Comparison of ENCODE assay signal across 17 cellular contexts in genomic region chr22:47064016-47064415, GRCh38.
"Had no signal": no experiment of that assay in that cellular context is flagged by ENCODE, and none has a peak within 500 bp of the region (broad histone marks: within the 10 kb centered on the region; RNA-seq: fewer than 3 reads in every experiment).

No MANE protein-coding gene starts in this region.

- DNase-seq: activated CD4-positive, alpha-beta T cell treated with anti-CD3 and anti-CD28 coated beads, Interleukin-2, amount 50 U/mL, for 4 hours; activated T-cell treated with anti-CD3 and anti-CD28 coated beads, Interleukin-2, amount 50 U/mL, for 1 hour; adrenal gland; kidney glomerular epithelial cell; lower lobe of right lung; midbrain; stimulated activated CD4-positive, alpha-beta T cell treated with anti-CD3 and anti-CD28 coated beads, Interleukin-15, amount 100 ng/mL, for 24 hours; stimulated activated CD4-positive, alpha-beta T cell treated with anti-CD3 and anti-CD28 coated beads, Interleukin-4, amount 100 ng/mL, for 1 hour; stimulated activated naive B cell treated with anti-CD40 and anti-IgM and Interleukin-4, amounts not matched to agents 10 μg/mL and 1 μg/mL and 100 μg/mL, for 72 hours had no signal

- H3K4me3 Mint-ChIP-seq: activated naive CD4-positive, alpha-beta T cell treated with anti-CD3 and anti-CD28 coated beads, Interleukin-2, amount 50 U/mL, for 24 hours; neural crest cell; stimulated activated naive B cell treated with anti-CD40 and anti-IgM and Interleukin-4, amounts not matched to agents 10 μg/mL and 1 μg/mL and 100 μg/mL, for 72 hours had no signal

- H3K79me2 ChIP-seq: parathyroid adenoma had no signal

- FAIRE-seq: colon had no signal

- H3K9me3 Mint-ChIP-seq: activated naive CD4-positive, alpha-beta T cell treated with anti-CD3 and anti-CD28 coated beads, Interleukin-2, amount 50 U/mL, for 24 hours; activated T-helper 2 cell treated with anti-CD3 and anti-CD28 coated beads, Interferon-gamma antibody, Interleukin-2, Interleukin-4, amounts not matched to agents 10 μg/mL and 5 μg/mL and 100 μg/mL, durations not matched to agents 14 hours and 24 hours and 36 hours; neural crest cell; stimulated activated naive B cell treated with anti-CD40 and anti-IgM and Interleukin-4, amounts not matched to agents 10 μg/mL and 1 μg/mL and 100 μg/mL, for 72 hours had no signal

- H3K27ac Mint-ChIP-seq: activated naive CD4-positive, alpha-beta T cell treated with anti-CD3 and anti-CD28 coated beads, Interleukin-2, amount 50 U/mL, for 24 hours; activated T-helper 2 cell treated with anti-CD3 and anti-CD28 coated beads, Interferon-gamma antibody, Interleukin-2, Interleukin-4, amounts not matched to agents 10 μg/mL and 5 μg/mL and 100 μg/mL, durations not matched to agents 14 hours and 24 hours and 36 hours; stimulated activated naive B cell treated with anti-CD40 and anti-IgM and Interleukin-4, amounts not matched to agents 10 μg/mL and 1 μg/mL and 100 μg/mL, for 72 hours had no signal

- H3K9ac ChIP-seq: parathyroid adenoma had no signal

- H3K4me1 ChIP-seq: adrenal gland, esophagus muscularis mucosa, lower lobe of right lung, parathyroid adenoma, tibial artery had no signal

- ATAC-seq: lower lobe of right lung; stimulated activated naive B cell treated with anti-CD40 and anti-IgM and Interleukin-4, amounts not matched to agents 10 μg/mL and 1 μg/mL and 100 μg/mL, for 72 hours had no signal

- H2AFZ ChIP-seq: parathyroid adenoma had no signal

- H3K36me3 ChIP-seq: adrenal gland, cardiac muscle cell had no signal

- H3K27ac ChIP-seq: adrenal gland, cardiac muscle cell, esophagus muscularis mucosa, lower lobe of right lung, parathyroid adenoma, tibial artery had no signal

- H3K27me3 Mint-ChIP-seq: activated naive CD4-positive, alpha-beta T cell treated with anti-CD3 and anti-CD28 coated beads, Interleukin-2, amount 50 U/mL, for 24 hours; stimulated activated naive B cell treated with anti-CD40 and anti-IgM and Interleukin-4, amounts not matched to agents 10 μg/mL and 1 μg/mL and 100 μg/mL, for 72 hours had no signal

- H3K27me3 ChIP-seq: adrenal gland, cardiac muscle cell, esophagus muscularis mucosa, tibial artery had no signal

- H3K4me3 ChIP-seq: adrenal gland, cardiac muscle cell, esophagus muscularis mucosa, lower lobe of right lung, tibial artery had no signal

- H3K9me3 ChIP-seq: adrenal gland, esophagus muscularis mucosa, lower lobe of right lung, tibial artery had no signal
